In the genomic region with DNA sequence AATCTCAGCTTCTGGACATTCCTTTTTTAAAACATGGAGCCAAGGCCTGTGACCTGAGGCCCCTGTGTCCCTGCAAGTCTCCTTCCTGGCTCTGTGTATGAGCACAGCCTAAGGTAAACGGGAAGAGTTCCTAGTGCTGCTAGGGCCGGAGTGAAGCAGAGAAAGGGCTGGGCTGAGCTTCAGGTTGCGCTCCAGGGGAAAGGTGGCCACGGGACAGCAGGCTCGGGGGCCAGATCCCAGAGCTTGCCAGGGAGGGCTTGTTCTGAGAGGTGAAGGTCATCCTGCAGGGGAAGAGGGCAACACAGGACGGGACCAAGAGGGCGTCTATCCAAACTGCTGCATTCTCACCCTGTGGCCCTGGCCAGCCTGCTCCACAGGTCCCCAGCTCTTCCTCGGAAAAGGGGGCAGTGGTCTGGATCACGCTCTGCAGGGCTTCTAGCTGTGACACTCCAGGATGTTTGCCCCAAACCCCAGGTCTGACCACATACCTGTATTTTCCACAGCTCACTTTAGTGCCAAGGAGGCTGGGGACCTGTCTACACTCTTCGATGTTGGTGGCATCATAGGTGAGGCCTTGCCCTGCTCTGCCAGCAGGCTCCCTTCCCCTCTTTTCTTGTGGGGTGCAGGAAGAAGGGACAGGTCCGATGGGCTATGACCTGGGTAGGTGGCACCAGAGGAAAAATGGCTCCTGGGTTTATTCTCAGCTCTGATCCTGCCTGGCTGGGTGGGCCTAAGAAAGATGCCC, we compare ENCODE assay signal across 21 cellular contexts. TPM values are rescaled to one million over a fixed set of nuclear protein-coding genes. Genes with fewer than 3 reads are reported as not detected.
DNase-seq lines count a peak whose midpoint lies in the region; ATAC-seq, FAIRE-seq and TF ChIP-seq lines count a peak whose summit lies in the region.
"Had no signal": no experiment of that assay in that cellular context is flagged by ENCODE, and none has a peak within 500 bp of the region (broad histone marks: within the 10 kb centered on the region; RNA-seq: fewer than 3 reads in every experiment).

No MANE protein-coding gene starts in this region.

- no peak overlapping the region for H3K56ac ChIP-seq in mesendoderm (ENCODE audit: low read length)

- H3K79me2 ChIP-seq in HCT116 (ENCODE audit: insufficient read depth, low read length) (no peaks in the 10 kb centered on the region), astrocyte (ENCODE audit: insufficient read depth, low read length) (no peaks in the 10 kb centered on the region), keratinocyte (ENCODE audit: control insufficient read depth, insufficient read depth, low read length) (no peaks in the 10 kb centered on the region), mesendoderm (ENCODE audit: control insufficient read depth, insufficient read depth, low read length) (no peaks in the 10 kb centered on the region)

- peak; percentile 4 for ATAC-seq in HCT116
- no peak for ATAC-seq in stimulated activated naive B cell treated with anti-CD40 and anti-IgM and Interleukin-4, amounts not matched to agents 10 μg/mL and 1 μg/mL and 100 μg/mL, for 72 hours (replicated peaks)
- ATAC-seq: left lobe of liver; mucosa of descending colon; stimulated activated naive CD8-positive, alpha-beta T cell treated with anti-CD3 and anti-CD28 coated beads, Interleukin-15, Interleukin-2, amounts not matched to agents 100 U/mL and 50 U/mL, for 24 hours had no signal

- RAD21 ChIA-PET in HCT116 (lab: Charles Lee; ENCODE audit: low non-redundant PET in 1 of 2, low total read pairs in 2 of 2, uncharacterized antibody in 2 of 2, unreplicated experiment in 2 of 2), result interaction anchor here (0.6 to 1.2 kb wide), 3 partner anchors 8 to 280 kb away, joined by 3 to 6 read pairs (median 5); no protein-coding TSS in a partner anchor

- intact Hi-C loops in HCT116 (cut with micrococcal nuclease), result no loop called here

- H4K20me1 ChIP-seq in HCT116 (ENCODE audit: insufficient read depth), result no peaks in the 10 kb centered on the region
- H4K20me1 ChIP-seq in astrocyte (ENCODE audit: insufficient read depth, low read length), result no peaks in the 10 kb centered on the region
- no peaks in the 10 kb centered on the region for H4K20me1 ChIP-seq in keratinocyte (ENCODE audit: control insufficient read depth, extremely low read depth, insufficient read depth, low read length)

- H3K18ac ChIP-seq in mesendoderm (ENCODE audit: low read length), result no peak overlapping the region

- no peak overlapping the region for H3K23ac ChIP-seq in mesendoderm (ENCODE audit: low read length)

- peak overlapping the region; percentile 68 for H3K4me2 ChIP-seq in HCT116 (ENCODE audit: low read length)
- H3K4me2 ChIP-seq in astrocyte (ENCODE audit: low read length), result peak overlapping the region; percentile 48
- peak overlapping the region; percentile 82 for H3K4me2 ChIP-seq in keratinocyte (ENCODE audit: control insufficient read depth, extremely low read depth, insufficient read depth, low read depth, low read length)
- no peak overlapping the region for H3K4me2 ChIP-seq in mesendoderm (ENCODE audit: low read length)

- H3K4ac ChIP-seq in mesendoderm (ENCODE audit: low read depth, low read length), result no peak overlapping the region

- H2BK5ac ChIP-seq in mesendoderm (ENCODE audit: low read length), result no peak overlapping the region

- no CpG with 5 or more reads among the region's 11 CpGs for WGBS in mesendoderm (ENCODE audit: extremely low coverage, insufficient coverage, low lambda C conversion rate)

- H3K4me3 ChIP-seq in HCT116 (replicated peaks in 1 of 2; ENCODE audit: low read depth in 1 of 2, low read length in 2 of 2), result peak overlapping the region in 1 of 2 experiments; percentile 30; a peak in 1 of 4 replicates
- H3K4me3 ChIP-seq in astrocyte (ENCODE audit: insufficient read depth, low read depth, low read length), result no peak overlapping the region
- H3K4me3 ChIP-seq in keratinocyte (ENCODE audit: control insufficient read depth in 2 of 3, extremely low read depth in 1 of 3, insufficient read depth in 2 of 3, low read depth in 1 of 3, low read length in 3 of 3), result peak overlapping the region in 2 of 3 experiments; percentile 45 to 46
- no peak overlapping the region for H3K4me3 ChIP-seq in mesendoderm (ENCODE audit: low read length)
- H3K4me3 ChIP-seq: cardiac muscle cell, mucosa of descending colon had no signal

- peaks cover 2% of the 10 kb centered on the region for H3K9me3 Mint-ChIP-seq in astrocyte (ENCODE audit: unreplicated experiment)
- no peaks in the 10 kb centered on the region for H3K9me3 Mint-ChIP-seq in stimulated activated naive B cell treated with anti-CD40 and anti-IgM and Interleukin-4, amounts not matched to agents 10 μg/mL and 1 μg/mL and 100 μg/mL, for 72 hours
- H3K9me3 Mint-ChIP-seq: activated naive CD8-positive, alpha-beta T cell treated with anti-CD3 and anti-CD28 coated beads, Interleukin-2, amount 10 ng/mL, durations not matched to agents 7 days and 5 days; activated T-helper 2 cell treated with anti-CD3 and anti-CD28 coated beads, Interferon-gamma antibody, Interleukin-2, Interleukin-4, amounts not matched to agents 10 μg/mL and 5 μg/mL and 100 μg/mL, durations not matched to agents 14 hours and 24 hours and 36 hours had no signal

- H3K9me2 ChIP-seq in HCT116 (ENCODE audit: insufficient read depth), result no peaks in the 10 kb centered on the region

- H2AFZ ChIP-seq in HCT116 (ENCODE audit: low read depth, low read length, poor library complexity, severe bottlenecking) (no peak overlapping the region), astrocyte (ENCODE audit: low read depth, low read length) (peak overlapping the region; percentile 55), keratinocyte (ENCODE audit: control insufficient read depth, low read length) (peak overlapping the region; percentile 79)

- no peaks in the 10 kb centered on the region for H3K27me3 ChIP-seq in HCT116 (ENCODE audit: insufficient read depth, low read length)
- H3K27me3 ChIP-seq in astrocyte (ENCODE audit: insufficient read depth, low read length), result no peaks in the 10 kb centered on the region
- H3K27me3 ChIP-seq in keratinocyte (ENCODE audit: control insufficient read depth, extremely low read depth, insufficient read depth, low read length), result no peaks in the 10 kb centered on the region
- no peaks in the 10 kb centered on the region for H3K27me3 ChIP-seq in mesendoderm (ENCODE audit: insufficient read depth, low read length, poor library complexity)
- H3K27me3 ChIP-seq: cardiac muscle cell had no signal

- peaks cover 20% of the 10 kb centered on the region for H3K4me1 Mint-ChIP-seq in astrocyte (ENCODE audit: low read depth, unreplicated experiment)
- H3K4me1 Mint-ChIP-seq in stimulated activated naive B cell treated with anti-CD40 and anti-IgM and Interleukin-4, amounts not matched to agents 10 μg/mL and 1 μg/mL and 100 μg/mL, for 72 hours, result no peaks in the 10 kb centered on the region

- no peak overlapping the region for H2BK120ac ChIP-seq in mesendoderm (ENCODE audit: low read depth, low read length)

- H3K36me3 ChIP-seq in HCT116 (ENCODE audit: control insufficient read depth in 1 of 2, insufficient read depth in 2 of 2, low read length in 2 of 2), result no peaks in the 10 kb centered on the region
- no peaks in the 10 kb centered on the region for H3K36me3 ChIP-seq in astrocyte (ENCODE audit: insufficient read depth, low read length)
- H3K36me3 ChIP-seq in keratinocyte (ENCODE audit: control insufficient read depth in 2 of 2, extremely low read depth in 1 of 2, insufficient read depth in 2 of 2, low read length in 2 of 2), result peaks cover 1 to 16% of the 10 kb centered on the region in 2 experiments
- H3K36me3 ChIP-seq in mesendoderm (ENCODE audit: control insufficient read depth, insufficient read depth, low read length), result no peaks in the 10 kb centered on the region
- H3K36me3 ChIP-seq: cardiac muscle cell had no signal

- H3K9me3 ChIP-seq in HCT116 (ENCODE audit: control insufficient read depth in 1 of 2, insufficient read depth in 1 of 2, low read depth in 1 of 2, low read length in 2 of 2), result no peaks in the 10 kb centered on the region
- H3K9me3 ChIP-seq in astrocyte (ENCODE audit: insufficient read depth, low read depth, low read length), result no peaks in the 10 kb centered on the region
- H3K9me3 ChIP-seq in keratinocyte (ENCODE audit: control insufficient read depth, low read depth, low read length), result no peaks in the 10 kb centered on the region
- H3K9me3 ChIP-seq: mucosa of descending colon had no signal

- H3K36me3 Mint-ChIP-seq in astrocyte (ENCODE audit: low read depth, unreplicated experiment), result no peaks in the 10 kb centered on the region
- H3K36me3 Mint-ChIP-seq in stimulated activated naive B cell treated with anti-CD40 and anti-IgM and Interleukin-4, amounts not matched to agents 10 μg/mL and 1 μg/mL and 100 μg/mL, for 72 hours, result peaks cover 2 to 42% of the 10 kb centered on the region in 2 donors
- H3K36me3 Mint-ChIP-seq: activated naive CD8-positive, alpha-beta T cell treated with anti-CD3 and anti-CD28 coated beads, Interleukin-2, amount 10 ng/mL, durations not matched to agents 7 days and 5 days had no signal

- FAIRE-seq in astrocyte (lab: Jason Lieb, UNC) (no peak), keratinocyte (lab: Jason Lieb, UNC) (no peak)
- FAIRE-seq: GM19239 had no signal

- H3K4me1 ChIP-seq in HCT116 (ENCODE audit: control insufficient read depth in 1 of 2, insufficient read depth in 2 of 2, low read length in 2 of 2) (peaks cover 14 to 75% of the 10 kb centered on the region in 2 experiments; a peak in 3 of 4 replicates), astrocyte (ENCODE audit: insufficient read depth, low read length) (peaks cover 27% of the 10 kb centered on the region), keratinocyte (ENCODE audit: control insufficient read depth, extremely low read depth, insufficient read depth, low read length) (peaks cover 24% of the 10 kb centered on the region), mesendoderm (ENCODE audit: control insufficient read depth, low read depth, low read length) (peaks cover 2% of the 10 kb centered on the region)

- H3K27me3 Mint-ChIP-seq in astrocyte (ENCODE audit: low read depth, unreplicated experiment), result peaks cover 10% of the 10 kb centered on the region
- peaks cover 0 to 9% of the 10 kb centered on the region in 2 donors for H3K27me3 Mint-ChIP-seq in stimulated activated naive B cell treated with anti-CD40 and anti-IgM and Interleukin-4, amounts not matched to agents 10 μg/mL and 1 μg/mL and 100 μg/mL, for 72 hours
- H3K27me3 Mint-ChIP-seq: activated naive CD8-positive, alpha-beta T cell treated with anti-CD3 and anti-CD28 coated beads, Interleukin-2, amount 10 ng/mL, durations not matched to agents 7 days and 5 days had no signal

- dilution Hi-C loops in keratinocyte (cut with MboI; ENCODE audit: extremely low pct_ligation_motif_present, low sequenced_read_pairs), result no loop called here

- H2BK15ac ChIP-seq in mesendoderm (replicated peaks; ENCODE audit: low read depth), result no peak overlapping the region

- no peak for TF ChIP-seq POLR2A in HCT116 (IDR thresholded peaks at IDR 0.05; ENCODE audit: borderline replicate concordance, extremely low read depth, insufficient read depth, insufficient read length)

- H3K27ac ChIP-seq in HCT116 (ENCODE audit: low read depth, low read length) (peak overlapping the region; percentile 40), astrocyte (ENCODE audit: low read depth, low read length) (peak overlapping the region; percentile 66), keratinocyte (ENCODE audit: control insufficient read depth, insufficient read depth, low read length) (peak overlapping the region; percentile 87), mesendoderm (ENCODE audit: low read depth, low read length) (no peak overlapping the region)
- H3K27ac ChIP-seq: cardiac muscle cell had no signal

- peak overlapping the region; percentile 75 for H3K27ac Mint-ChIP-seq in astrocyte (ENCODE audit: unreplicated experiment)
- H3K27ac Mint-ChIP-seq in stimulated activated naive B cell treated with anti-CD40 and anti-IgM and Interleukin-4, amounts not matched to agents 10 μg/mL and 1 μg/mL and 100 μg/mL, for 72 hours, result peak overlapping the region; percentile 5
- H3K27ac Mint-ChIP-seq: activated naive CD8-positive, alpha-beta T cell treated with anti-CD3 and anti-CD28 coated beads, Interleukin-2, amount 10 ng/mL, durations not matched to agents 7 days and 5 days; activated T-helper 2 cell treated with anti-CD3 and anti-CD28 coated beads, Interferon-gamma antibody, Interleukin-2, Interleukin-4, amounts not matched to agents 10 μg/mL and 5 μg/mL and 100 μg/mL, durations not matched to agents 14 hours and 24 hours and 36 hours had no signal

- H4K5ac ChIP-seq in mesendoderm (ENCODE audit: low read length), result no peak overlapping the region

- DNase-seq in HCT116 (ENCODE audit: low read depth, low spot score) (no peak), astrocyte (ENCODE audit: low read depth) (no peak), keratinocyte (ENCODE audit: low read depth, low spot score) (no peak), SIG-M5 treated with dmso at 0.1 percent for 504 hours (lab: John Stamatoyannopoulos, UW; ENCODE audit: unreplicated experiment) (no peak), GF-D8 (lab: John Stamatoyannopoulos, UW) (no peak), OCI-M2 (lab: John Stamatoyannopoulos, UW; ENCODE audit: unreplicated experiment) (no peak), mesendoderm (no peak)
- DNase-seq in stimulated activated naive B cell treated with anti-CD40 and anti-IgM and Interleukin-4, amounts not matched to agents 10 μg/mL and 1 μg/mL and 100 μg/mL, for 72 hours, result no peak
- DNase-seq: activated naive CD8-positive, alpha-beta T cell treated with anti-CD3 and anti-CD28 coated beads, Interleukin-2, amount 10 ng/mL, durations not matched to agents 7 days and 5 days; erythroblast; NCI-H1417; NCI-H526; nucleus accumbens; retina; stimulated activated naive CD8-positive, alpha-beta T cell treated with anti-CD3 and anti-CD28 coated beads, Interleukin-15, Interleukin-2, amounts not matched to agents 100 U/mL and 50 U/mL, for 24 hours; trophoblast cell had no signal

- POLR2A ChIA-PET in HCT116 (lab: Charles Lee), result interaction anchor here (0.7 to 1.3 kb wide), 4 partner anchors 8 to 1030 kb away, joined by 3 to 7 read pairs (median 6); a partner anchor contains a TSS

- TF ChIP-seq CTCF in HCT116 (IDR thresholded peaks at IDR 0.05 in 2 of 3, conservative IDR thresholded peaks at IDR 0.05 in 1 of 3; ENCODE audit: borderline replicate concordance in 1 of 3, insufficient read depth in 1 of 3, low read depth in 2 of 3, low read length in 2 of 3), result no peak
- TF ChIP-seq CTCF in astrocyte (IDR thresholded peaks at IDR 0.05; ENCODE audit: insufficient read depth, low read depth, low read length), result no peak
- TF ChIP-seq CTCF in keratinocyte (optimal IDR thresholded peaks at IDR 0.05 in 1 of 3, IDR thresholded peaks at IDR 0.05 in 1 of 3, conservative IDR thresholded peaks at IDR 0.05 in 1 of 3; ENCODE audit: extremely low read depth in 1 of 3, insufficient read depth in 2 of 3, low read length in 3 of 3), result no peak

- H3K4me3 Mint-ChIP-seq in astrocyte (ENCODE audit: unreplicated experiment), result no peak overlapping the region
- no peak overlapping the region for H3K4me3 Mint-ChIP-seq in stimulated activated naive B cell treated with anti-CD40 and anti-IgM and Interleukin-4, amounts not matched to agents 10 μg/mL and 1 μg/mL and 100 μg/mL, for 72 hours
- H3K4me3 Mint-ChIP-seq: activated naive CD8-positive, alpha-beta T cell treated with anti-CD3 and anti-CD28 coated beads, Interleukin-2, amount 10 ng/mL, durations not matched to agents 7 days and 5 days had no signal

- CTCF ChIA-PET in HCT116 (lab: Charles Lee), result interaction anchor here (0.6 to 1.4 kb wide), 2 partner anchors 14 to 110 kb away, joined by 3 to 4 read pairs; no protein-coding TSS in a partner anchor

- H4K8ac ChIP-seq in mesendoderm (ENCODE audit: low read depth, low read length), result no peak overlapping the region

- no peaks in the 10 kb centered on the region for H3K9me1 ChIP-seq in keratinocyte (ENCODE audit: control insufficient read depth, extremely low read depth, insufficient read depth, low read length)

- H3K79me1 ChIP-seq in mesendoderm (ENCODE audit: low read length), result no peaks in the 10 kb centered on the region

- H2AK5ac ChIP-seq in mesendoderm (ENCODE audit: low read length), result no peak overlapping the region

- peak overlapping the region; percentile 45 for H3K9ac ChIP-seq in HCT116 (ENCODE audit: low read length)
- peak overlapping the region; percentile 38 for H3K9ac ChIP-seq in astrocyte (ENCODE audit: low read length)
- peak overlapping the region; percentile 81 for H3K9ac ChIP-seq in keratinocyte (ENCODE audit: control insufficient read depth, extremely low read depth, insufficient read depth, low read length)
- no peak overlapping the region for H3K9ac ChIP-seq in mesendoderm (ENCODE audit: low read length)

- BruUV-seq in HCT116 (replicated peaks; lab: Mats Ljungman, UMichigan), result no TSS peak

- no peak for TF ChIP-seq RAD21 in HCT116 (IDR thresholded peaks at IDR 0.05; ENCODE audit: low read depth)

RNA-seq across cellular contexts. Expression of a gene that starts 20.4 kb away (rescaled TPM):
- 5.1 TPM for total RNA-seq in HCT116 (2021; ENCODE audit: unreplicated experiment)
- polyA plus RNA-seq in HCT116 (2012), result 3.8 and 4.2 TPM in 2 replicates
- 0.62 and 1.3 TPM in 2 replicates for total RNA-seq in astrocyte
- 21.0 to 23.4 TPM (median 21.7 TPM) in 3 replicates for polyA plus RNA-seq in keratinocyte
- 23.5 TPM for polyA plus RNA-seq in keratinocyte (2011; ENCODE audit: low read depth)
- 10.6 and 12.1 TPM in 2 replicates for polyA plus RNA-seq in keratinocyte (2011; cell fraction: cytosol; rRNA removed)
- 29.3 and 30.3 TPM in 2 replicates for polyA plus RNA-seq in keratinocyte (2011; cell fraction: nucleus; rRNA removed)
- 20.7 and 50.5 TPM in 2 replicates for polyA plus RNA-seq in keratinocyte (2012; ENCODE audit: low replicate concordance)
- 27.3 to 36.0 TPM (median 30.6 TPM) in 3 replicates for polyA minus RNA-seq in keratinocyte
- 17.3 TPM for polyA minus RNA-seq in keratinocyte (2011; cell fraction: cytosol; rRNA and poly(A)+ RNA removed)
- polyA minus RNA-seq in keratinocyte (2011; cell fraction: nucleus; rRNA and poly(A)+ RNA removed), result 27.3 and 31.5 TPM in 2 replicates
- 0.14 TPM for polyA plus RNA-seq in mesendoderm (2013, experiment 1 of 2)
- polyA plus RNA-seq in mesendoderm (2013, experiment 2 of 2), result 0.21 TPM

RNA-seq across cellular contexts. Expression of a gene that starts 27.9 kb away (rescaled TPM):
- total RNA-seq in HCT116 (2021; ENCODE audit: unreplicated experiment) (17.9 TPM), astrocyte (11.6 and 11.9 TPM in 2 replicates)
- 13.3 and 16.6 TPM in 2 replicates for polyA plus RNA-seq in HCT116 (2012)
- 21.0 to 35.9 TPM (median 34.2 TPM) in 3 replicates for polyA plus RNA-seq in keratinocyte
- 2.5 TPM for polyA plus RNA-seq in keratinocyte (2011; ENCODE audit: low read depth)
- polyA plus RNA-seq in keratinocyte (2011; cell fraction: cytosol; rRNA removed), result 25.2 and 37.1 TPM in 2 replicates
- polyA plus RNA-seq in keratinocyte (2011; cell fraction: nucleus; rRNA removed), result 33.4 and 33.7 TPM in 2 replicates
- 16.1 and 19.3 TPM in 2 replicates for polyA plus RNA-seq in keratinocyte (2012; ENCODE audit: low replicate concordance)
- polyA minus RNA-seq in keratinocyte, result 8.3 to 15.7 TPM (median 8.7 TPM) in 3 replicates
- 6.7 TPM for polyA minus RNA-seq in keratinocyte (2011; cell fraction: cytosol; rRNA and poly(A)+ RNA removed)
- polyA minus RNA-seq in keratinocyte (2011; cell fraction: nucleus; rRNA and poly(A)+ RNA removed), result 6.2 and 8.6 TPM in 2 replicates
- 9.3 TPM for polyA plus RNA-seq in mesendoderm (2013, experiment 1 of 2)
- 9.7 TPM for polyA plus RNA-seq in mesendoderm (2013, experiment 2 of 2)

Comparison
In these comparisons a context has a peak if more than half of its experiments do, and no peak if none do; other contexts are left out.
1. H3K4me3 ChIP-seq: peak in keratinocyte (2 of 3); none in astrocyte (single experiment) and mesendoderm (single experiment).